ENCODE assay signal across 14 cellular contexts in the genomic region with DNA sequence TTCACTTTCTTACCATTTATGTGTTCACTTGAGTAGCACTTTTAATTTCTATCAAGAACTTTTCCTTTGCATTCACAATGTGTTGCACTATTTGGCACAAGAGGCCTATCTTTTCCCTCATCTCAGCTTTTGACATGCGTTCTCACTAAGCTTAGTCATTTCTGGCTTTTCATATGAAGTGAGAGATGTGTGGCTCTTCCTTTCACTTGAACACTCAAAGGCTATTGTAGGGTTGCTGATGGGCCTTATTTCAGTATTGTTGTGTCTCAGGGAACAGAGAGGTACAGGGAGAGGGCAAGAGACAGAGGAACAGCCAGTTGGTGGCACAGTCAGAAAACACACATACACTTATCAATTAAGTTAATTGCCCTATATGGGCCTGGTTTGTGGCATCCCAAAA.
A peak's percentile ranks its signal among the peaks of the same experiment; 100 is the strongest.
DNase-seq lines count a peak whose midpoint lies in the region; ATAC-seq and TF ChIP-seq lines count a peak whose summit lies in the region.
"Had no signal": no experiment of that assay in that cellular context is flagged by ENCODE, and none has a peak within 500 bp of the region (broad histone marks: within the 10 kb centered on the region; RNA-seq: fewer than 3 reads in every experiment).

No MANE protein-coding gene starts in this region.

- ATAC-seq in GM21526 (IDR thresholded peaks at IDR 0.05; ENCODE audit: low FRiP score, unreplicated experiment) = peak; percentile 94
- ATAC-seq in HG03066 (IDR thresholded peaks at IDR 0.05; ENCODE audit: low read depth, unreplicated experiment) = peak; percentile 89
- no peak for ATAC-seq in WTC11

- DNase-seq in activated CD4-positive, alpha-beta memory T cell treated with anti-CD3 and anti-CD28 coated beads for 36 hours = peak; percentile 9
- DNase-seq in activated CD4-positive, alpha-beta memory T cell treated with anti-CD3 and anti-CD28 coated beads, Interleukin-2, amount 10 ng/mL, durations not matched to agents 7 days and 5 days = no peak
- no peak for DNase-seq in neural crest cell (ENCODE audit: low read depth, low spot score)
- DNase-seq in middle frontal gyrus (ENCODE audit: extremely low spot score, low spot score) = no peak
- DNase-seq in WTC11 (ENCODE audit: low spot score) = no peak
- no peak for DNase-seq in DMS53 treated with DMSO at 0.1 percent for 48 hours (lab: John Stamatoyannopoulos, UW; ENCODE audit: unreplicated experiment)
- DNase-seq: activated gamma-delta T cell treated with Interleukin-2 at 50 U/mL for 16 hours, DMS79 treated with DMSO at 0.1 percent for 48 hours, kidney, NCI-H2171 had no signal

- H3K9me3 Mint-ChIP-seq in activated CD4-positive, alpha-beta memory T cell treated with anti-CD3 and anti-CD28 coated beads for 36 hours = peaks cover 7% of the 10 kb centered on the region
- no peaks in the 10 kb centered on the region for H3K9me3 Mint-ChIP-seq in activated CD4-positive, alpha-beta memory T cell treated with anti-CD3 and anti-CD28 coated beads, Interleukin-2, amount 10 ng/mL, durations not matched to agents 7 days and 5 days
- H3K9me3 Mint-ChIP-seq in neural crest cell (peaks cover 3% of the 10 kb centered on the region), WTC11 (no peaks in the 10 kb centered on the region)
- H3K9me3 Mint-ChIP-seq: neural progenitor cell had no signal

- CTCF ChIA-PET in activated CD4-positive, alpha-beta memory T cell treated with anti-CD3 and anti-CD28 coated beads for 36 hours (lab: Charles Lee) = interaction anchor here (2.6 kb wide), 1 partner anchor 10 kb away, joined by 11 read pairs; no protein-coding TSS in a partner anchor
- CTCF ChIA-PET in activated CD4-positive, alpha-beta memory T cell treated with anti-CD3 and anti-CD28 coated beads, Interleukin-2, amount 10 ng/mL, durations not matched to agents 7 days and 5 days (lab: Charles Lee) = interaction anchor here (0.9 to 1.2 kb wide), 2 partner anchors 9 to 152 kb away, joined by 3 read pairs; no protein-coding TSS in a partner anchor
- CTCF ChIA-PET in WTC11 (lab: Charles Lee) = no interaction called here

- intact Hi-C loops in activated CD4-positive, alpha-beta memory T cell treated with anti-CD3 and anti-CD28 coated beads for 36 hours (cut with micrococcal nuclease) = loop anchor here (1.0 kb wide), 1 partner anchor 22 kb away; no protein-coding TSS in a partner anchor

- no peaks in the 10 kb centered on the region for H3K27me3 Mint-ChIP-seq in activated CD4-positive, alpha-beta memory T cell treated with anti-CD3 and anti-CD28 coated beads for 36 hours
- no peaks in the 10 kb centered on the region for H3K27me3 Mint-ChIP-seq in activated CD4-positive, alpha-beta memory T cell treated with anti-CD3 and anti-CD28 coated beads, Interleukin-2, amount 10 ng/mL, durations not matched to agents 7 days and 5 days
- H3K27me3 Mint-ChIP-seq in neural crest cell (ENCODE audit: low read depth) (no peaks in the 10 kb centered on the region), WTC11 (ENCODE audit: low read depth) (no peaks in the 10 kb centered on the region)
- H3K27me3 Mint-ChIP-seq: stimulated activated naive CD8-positive, alpha-beta T cell treated with anti-CD3 and anti-CD28 coated beads, Interleukin-15, Interleukin-2, amounts not matched to agents 100 ng/mL and 50 ng/mL, for 24 hours had no signal

- no peak overlapping the region for H3K27ac Mint-ChIP-seq in activated CD4-positive, alpha-beta memory T cell treated with anti-CD3 and anti-CD28 coated beads for 36 hours
- H3K27ac Mint-ChIP-seq in activated CD4-positive, alpha-beta memory T cell treated with anti-CD3 and anti-CD28 coated beads, Interleukin-2, amount 10 ng/mL, durations not matched to agents 7 days and 5 days = no peak overlapping the region
- H3K27ac Mint-ChIP-seq in neural crest cell (ENCODE audit: unreplicated experiment) (peak overlapping the region; percentile 58), WTC11 (no peak overlapping the region)
- H3K27ac Mint-ChIP-seq: neural progenitor cell; stimulated activated naive CD8-positive, alpha-beta T cell treated with anti-CD3 and anti-CD28 coated beads, Interleukin-15, Interleukin-2, amounts not matched to agents 100 ng/mL and 50 ng/mL, for 24 hours had no signal

- H3K4me1 Mint-ChIP-seq in activated CD4-positive, alpha-beta memory T cell treated with anti-CD3 and anti-CD28 coated beads for 36 hours (ENCODE audit: low read depth) = peaks cover 11% of the 10 kb centered on the region
- peaks cover 17% of the 10 kb centered on the region for H3K4me1 Mint-ChIP-seq in activated CD4-positive, alpha-beta memory T cell treated with anti-CD3 and anti-CD28 coated beads, Interleukin-2, amount 10 ng/mL, durations not matched to agents 7 days and 5 days
- H3K4me1 Mint-ChIP-seq in neural crest cell (no peaks in the 10 kb centered on the region), WTC11 (no peaks in the 10 kb centered on the region)
- H3K4me1 Mint-ChIP-seq: neural progenitor cell had no signal

- TF ChIP-seq CTCF in neural crest cell (conservative IDR thresholded peaks at IDR 0.05) (no peak), WTC11 (IDR thresholded peaks at IDR 0.05) (no peak)

- POLR2A ChIA-PET in activated CD4-positive, alpha-beta memory T cell treated with anti-CD3 and anti-CD28 coated beads for 36 hours (lab: Charles Lee) = no interaction called here
- POLR2A ChIA-PET in activated CD4-positive, alpha-beta memory T cell treated with anti-CD3 and anti-CD28 coated beads, Interleukin-2, amount 10 ng/mL, durations not matched to agents 7 days and 5 days (lab: Charles Lee) = no interaction called here
- POLR2A ChIA-PET in WTC11 (lab: Charles Lee) = no interaction called here

- peaks cover 7% of the 10 kb centered on the region for H3K36me3 Mint-ChIP-seq in activated CD4-positive, alpha-beta memory T cell treated with anti-CD3 and anti-CD28 coated beads for 36 hours
- no peaks in the 10 kb centered on the region for H3K36me3 Mint-ChIP-seq in activated CD4-positive, alpha-beta memory T cell treated with anti-CD3 and anti-CD28 coated beads, Interleukin-2, amount 10 ng/mL, durations not matched to agents 7 days and 5 days (ENCODE audit: low read depth)
- H3K36me3 Mint-ChIP-seq in neural crest cell (ENCODE audit: low read depth) (peaks cover 3% of the 10 kb centered on the region), WTC11 (no peaks in the 10 kb centered on the region)
- H3K36me3 Mint-ChIP-seq: neural progenitor cell had no signal

- no peak overlapping the region for H3K4me3 Mint-ChIP-seq in activated CD4-positive, alpha-beta memory T cell treated with anti-CD3 and anti-CD28 coated beads for 36 hours
- H3K4me3 Mint-ChIP-seq in activated CD4-positive, alpha-beta memory T cell treated with anti-CD3 and anti-CD28 coated beads, Interleukin-2, amount 10 ng/mL, durations not matched to agents 7 days and 5 days = no peak overlapping the region
- H3K4me3 Mint-ChIP-seq in neural crest cell (no peak overlapping the region), WTC11 (no peak overlapping the region)
- H3K4me3 Mint-ChIP-seq: neural progenitor cell; stimulated activated naive CD8-positive, alpha-beta T cell treated with anti-CD3 and anti-CD28 coated beads, Interleukin-15, Interleukin-2, amounts not matched to agents 100 ng/mL and 50 ng/mL, for 24 hours had no signal

TF ChIP-seq in WTC11, 78 proteins besides CTCF, POLR2A, EP300 and RAD21 (continues in another document):
- TF ChIP-seq, protein P1, sequence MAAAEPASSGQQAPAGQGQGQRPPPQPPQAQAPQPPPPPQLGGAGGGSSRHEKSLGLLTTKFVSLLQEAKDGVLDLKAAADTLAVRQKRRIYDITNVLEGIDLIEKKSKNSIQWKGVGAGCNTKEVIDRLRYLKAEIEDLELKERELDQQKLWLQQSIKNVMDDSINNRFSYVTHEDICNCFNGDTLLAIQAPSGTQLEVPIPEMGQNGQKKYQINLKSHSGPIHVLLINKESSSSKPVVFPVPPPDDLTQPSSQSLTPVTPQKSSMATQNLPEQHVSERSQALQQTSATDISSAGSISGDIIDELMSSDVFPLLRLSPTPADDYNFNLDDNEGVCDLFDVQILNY (CRISPR knock-in tag; IDR thresholded peaks at IDR 0.05) = no peak
- TF ChIP-seq SOX15 (CRISPR knock-in tag; IDR thresholded peaks at IDR 0.05) (no peak), ZNF263 (CRISPR knock-in tag; IDR thresholded peaks at IDR 0.05; ENCODE audit: low read depth) (no peak), ZNF396 (CRISPR knock-in tag; IDR thresholded peaks at IDR 0.05; ENCODE audit: borderline replicate concordance) (no peak)
- TF ChIP-seq, protein P2, sequence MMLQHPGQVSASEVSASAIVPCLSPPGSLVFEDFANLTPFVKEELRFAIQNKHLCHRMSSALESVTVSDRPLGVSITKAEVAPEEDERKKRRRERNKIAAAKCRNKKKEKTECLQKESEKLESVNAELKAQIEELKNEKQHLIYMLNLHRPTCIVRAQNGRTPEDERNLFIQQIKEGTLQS (CRISPR knock-in tag; conservative IDR thresholded peaks at IDR 0.05) = no peak
- TF ChIP-seq, protein P3, sequence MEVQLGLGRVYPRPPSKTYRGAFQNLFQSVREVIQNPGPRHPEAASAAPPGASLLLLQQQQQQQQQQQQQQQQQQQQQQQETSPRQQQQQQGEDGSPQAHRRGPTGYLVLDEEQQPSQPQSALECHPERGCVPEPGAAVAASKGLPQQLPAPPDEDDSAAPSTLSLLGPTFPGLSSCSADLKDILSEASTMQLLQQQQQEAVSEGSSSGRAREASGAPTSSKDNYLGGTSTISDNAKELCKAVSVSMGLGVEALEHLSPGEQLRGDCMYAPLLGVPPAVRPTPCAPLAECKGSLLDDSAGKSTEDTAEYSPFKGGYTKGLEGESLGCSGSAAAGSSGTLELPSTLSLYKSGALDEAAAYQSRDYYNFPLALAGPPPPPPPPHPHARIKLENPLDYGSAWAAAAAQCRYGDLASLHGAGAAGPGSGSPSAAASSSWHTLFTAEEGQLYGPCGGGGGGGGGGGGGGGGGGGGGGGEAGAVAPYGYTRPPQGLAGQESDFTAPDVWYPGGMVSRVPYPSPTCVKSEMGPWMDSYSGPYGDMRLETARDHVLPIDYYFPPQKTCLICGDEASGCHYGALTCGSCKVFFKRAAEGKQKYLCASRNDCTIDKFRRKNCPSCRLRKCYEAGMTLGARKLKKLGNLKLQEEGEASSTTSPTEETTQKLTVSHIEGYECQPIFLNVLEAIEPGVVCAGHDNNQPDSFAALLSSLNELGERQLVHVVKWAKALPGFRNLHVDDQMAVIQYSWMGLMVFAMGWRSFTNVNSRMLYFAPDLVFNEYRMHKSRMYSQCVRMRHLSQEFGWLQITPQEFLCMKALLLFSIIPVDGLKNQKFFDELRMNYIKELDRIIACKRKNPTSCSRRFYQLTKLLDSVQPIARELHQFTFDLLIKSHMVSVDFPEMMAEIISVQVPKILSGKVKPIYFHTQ (CRISPR knock-in tag; IDR thresholded peaks at IDR 0.05) = no peak
- TF ChIP-seq, protein P4, sequence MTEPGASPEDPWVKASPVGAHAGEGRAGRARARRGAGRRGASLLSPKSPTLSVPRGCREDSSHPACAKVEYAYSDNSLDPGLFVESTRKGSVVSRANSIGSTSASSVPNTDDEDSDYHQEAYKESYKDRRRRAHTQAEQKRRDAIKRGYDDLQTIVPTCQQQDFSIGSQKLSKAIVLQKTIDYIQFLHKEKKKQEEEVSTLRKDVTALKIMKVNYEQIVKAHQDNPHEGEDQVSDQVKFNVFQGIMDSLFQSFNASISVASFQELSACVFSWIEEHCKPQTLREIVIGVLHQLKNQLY (CRISPR knock-in tag; IDR thresholded peaks at IDR 0.05) = no peak
